15 cellular contexts compared by ENCODE assay signal in the genomic region with DNA sequence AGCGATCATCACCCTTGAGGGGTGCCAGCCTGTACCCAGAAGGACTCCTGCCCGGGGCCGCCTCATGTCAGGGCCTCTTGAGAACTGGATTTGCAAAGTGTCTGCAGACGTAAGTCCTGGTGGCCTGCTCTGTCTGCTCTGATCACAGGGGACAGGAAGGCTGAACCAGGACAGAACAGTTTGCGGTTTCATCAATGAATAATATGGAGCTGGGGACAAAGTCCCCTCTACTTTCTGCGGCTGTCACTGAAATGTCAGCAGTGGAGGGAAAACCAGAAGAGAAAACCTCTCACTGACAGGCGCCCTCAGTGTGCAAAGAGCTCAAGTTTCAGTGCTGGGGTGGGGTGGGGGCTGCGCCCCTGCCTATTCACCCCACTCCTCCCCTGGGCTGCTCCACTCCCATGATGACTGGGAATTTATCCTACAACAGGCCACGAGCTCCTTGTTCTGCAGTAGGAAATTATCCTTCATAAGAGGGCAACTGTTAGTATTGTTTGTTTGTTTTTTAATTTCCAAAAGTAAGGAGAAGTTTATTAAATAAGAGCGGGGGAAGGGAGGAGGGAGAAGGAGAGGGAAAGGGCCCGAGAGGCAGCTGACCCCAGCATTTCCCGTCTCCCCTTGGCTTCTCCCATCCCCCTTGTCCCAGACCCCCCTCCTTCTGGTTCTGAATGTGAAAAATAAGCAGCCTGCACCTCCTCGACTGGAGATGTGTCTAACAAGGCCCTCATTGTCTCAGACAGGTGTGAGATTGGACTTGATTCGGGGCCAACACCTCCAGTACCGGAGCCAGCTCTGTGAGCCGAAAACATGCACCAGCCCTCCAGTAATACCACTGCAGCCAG.
DNase-seq lines count a peak whose midpoint lies in the region; ATAC-seq lines count a peak whose summit lies in the region.
"Had no signal": no experiment of that assay in that cellular context is flagged by ENCODE, and none has a peak within 500 bp of the region (broad histone marks: within the 10 kb centered on the region; RNA-seq: fewer than 3 reads in every experiment).

No MANE protein-coding gene starts in this region.

- CTCF ChIA-PET in activated naive CD4-positive, alpha-beta T cell treated with anti-CD3 and anti-CD28 coated beads, Interleukin-2, amount 10 ng/mL, durations not matched to agents 7 days and 5 days (lab: Charles Lee): interaction anchor here (1.4 kb wide), 1 partner anchor 53 kb away, joined by 3 read pairs; no protein-coding TSS in a partner anchor
- CTCF ChIA-PET in activated naive CD4-positive, alpha-beta T cell treated with anti-CD3 and anti-CD28 coated beads for 36 hours (lab: Charles Lee): interaction anchor here (1.4 kb wide), 1 partner anchor 10 kb away, joined by 5 read pairs; no protein-coding TSS in a partner anchor

- H3K27ac Mint-ChIP-seq in activated naive CD4-positive, alpha-beta T cell treated with anti-CD3 and anti-CD28 coated beads, Interleukin-2, amount 10 ng/mL, durations not matched to agents 7 days and 5 days: peak overlapping the region; percentile 42
- no peak overlapping the region for H3K27ac Mint-ChIP-seq in activated naive CD4-positive, alpha-beta T cell treated with anti-CD3 and anti-CD28 coated beads for 36 hours
- peak overlapping the region; percentile 39 for H3K27ac Mint-ChIP-seq in activated naive CD8-positive, alpha-beta T cell treated with anti-CD3 and anti-CD28 coated beads, Interleukin-2, amount 50 U/mL, for 24 hours

- peaks cover 6% of the 10 kb centered on the region for H3K4me1 Mint-ChIP-seq in activated naive CD4-positive, alpha-beta T cell treated with anti-CD3 and anti-CD28 coated beads, Interleukin-2, amount 10 ng/mL, durations not matched to agents 7 days and 5 days
- H3K4me1 Mint-ChIP-seq in activated naive CD4-positive, alpha-beta T cell treated with anti-CD3 and anti-CD28 coated beads for 36 hours (ENCODE audit: low read depth): peaks cover 30% of the 10 kb centered on the region
- H3K4me1 Mint-ChIP-seq in activated naive CD8-positive, alpha-beta T cell treated with anti-CD3 and anti-CD28 coated beads, Interleukin-2, amount 50 U/mL, for 24 hours: peaks cover 23% of the 10 kb centered on the region

- peaks cover 61% of the 10 kb centered on the region for H3K36me3 Mint-ChIP-seq in activated naive CD4-positive, alpha-beta T cell treated with anti-CD3 and anti-CD28 coated beads, Interleukin-2, amount 10 ng/mL, durations not matched to agents 7 days and 5 days
- H3K36me3 Mint-ChIP-seq in activated naive CD4-positive, alpha-beta T cell treated with anti-CD3 and anti-CD28 coated beads for 36 hours (ENCODE audit: low read depth): peaks cover 49% of the 10 kb centered on the region
- H3K36me3 Mint-ChIP-seq in activated naive CD8-positive, alpha-beta T cell treated with anti-CD3 and anti-CD28 coated beads, Interleukin-2, amount 50 U/mL, for 24 hours (ENCODE audit: low read depth): peaks cover 52% of the 10 kb centered on the region

- no peak overlapping the region for H3K4me3 Mint-ChIP-seq in activated naive CD4-positive, alpha-beta T cell treated with anti-CD3 and anti-CD28 coated beads, Interleukin-2, amount 10 ng/mL, durations not matched to agents 7 days and 5 days
- H3K4me3 Mint-ChIP-seq in activated naive CD4-positive, alpha-beta T cell treated with anti-CD3 and anti-CD28 coated beads for 36 hours: no peak overlapping the region
- H3K4me3 Mint-ChIP-seq in activated naive CD8-positive, alpha-beta T cell treated with anti-CD3 and anti-CD28 coated beads, Interleukin-2, amount 50 U/mL, for 24 hours: no peak overlapping the region
- H3K4me3 Mint-ChIP-seq: stimulated activated naive CD8-positive, alpha-beta T cell treated with anti-CD3 and anti-CD28 coated beads, Interleukin-15, Interleukin-2, amounts not matched to agents 100 ng/mL and 50 ng/mL, for 24 hours had no signal

- H3K9me3 Mint-ChIP-seq in activated naive CD4-positive, alpha-beta T cell treated with anti-CD3 and anti-CD28 coated beads, Interleukin-2, amount 10 ng/mL, durations not matched to agents 7 days and 5 days: no peaks in the 10 kb centered on the region
- no peaks in the 10 kb centered on the region for H3K9me3 Mint-ChIP-seq in activated naive CD4-positive, alpha-beta T cell treated with anti-CD3 and anti-CD28 coated beads for 36 hours
- H3K9me3 Mint-ChIP-seq in activated naive CD8-positive, alpha-beta T cell treated with anti-CD3 and anti-CD28 coated beads, Interleukin-2, amount 50 U/mL, for 24 hours: no peaks in the 10 kb centered on the region
- H3K9me3 Mint-ChIP-seq: stimulated activated naive CD8-positive, alpha-beta T cell treated with anti-CD3 and anti-CD28 coated beads, Interleukin-15, Interleukin-2, amounts not matched to agents 100 ng/mL and 50 ng/mL, for 24 hours had no signal

- no peaks in the 10 kb centered on the region for H3K27me3 Mint-ChIP-seq in activated naive CD4-positive, alpha-beta T cell treated with anti-CD3 and anti-CD28 coated beads, Interleukin-2, amount 10 ng/mL, durations not matched to agents 7 days and 5 days
- no peaks in the 10 kb centered on the region for H3K27me3 Mint-ChIP-seq in activated naive CD4-positive, alpha-beta T cell treated with anti-CD3 and anti-CD28 coated beads for 36 hours (ENCODE audit: low read depth)
- H3K27me3 Mint-ChIP-seq in activated naive CD8-positive, alpha-beta T cell treated with anti-CD3 and anti-CD28 coated beads, Interleukin-2, amount 50 U/mL, for 24 hours: no peaks in the 10 kb centered on the region
- H3K27me3 Mint-ChIP-seq: stimulated activated naive CD8-positive, alpha-beta T cell treated with anti-CD3 and anti-CD28 coated beads, Interleukin-15, Interleukin-2, amounts not matched to agents 100 ng/mL and 50 ng/mL, for 24 hours had no signal

- intact Hi-C loops in activated naive CD4-positive, alpha-beta T cell treated with anti-CD3 and anti-CD28 coated beads for 36 hours (cut with micrococcal nuclease): no loop called here

- DNase-seq in activated naive CD4-positive, alpha-beta T cell treated with anti-CD3 and anti-CD28 coated beads, Interleukin-2, amount 10 ng/mL, durations not matched to agents 7 days and 5 days: no peak
- no peak for DNase-seq in activated naive CD4-positive, alpha-beta T cell treated with anti-CD3 and anti-CD28 coated beads for 36 hours
- no peak for DNase-seq in activated naive CD8-positive, alpha-beta T cell treated with anti-CD3 and anti-CD28 coated beads, Interleukin-2, amount 50 U/mL, for 24 hours
- DNase-seq in left lobe of liver (ENCODE audit: low spot score) (no peak), DMS 273 (lab: John Stamatoyannopoulos, UW; ENCODE audit: unreplicated experiment) (no peak), D341Med (ENCODE audit: low spot score) (no peak), activated gamma-delta T cell treated with Interleukin-2 at 50 U/mL for 16 hours (no peak), NCI-H2081 (lab: John Stamatoyannopoulos, UW) (no peak)
- DNase-seq: activated CD4-positive, alpha-beta T cell treated with anti-CD3 and anti-CD28 coated beads, Interleukin-2, amount 50 U/mL, for 48 hours; hippocampal formation; Kasumi-1; NCI-H1930; SIG-M5 had no signal

- no peak for ATAC-seq in activated naive CD8-positive, alpha-beta T cell treated with anti-CD3 and anti-CD28 coated beads, Interleukin-2, amount 50 U/mL, for 24 hours
- ATAC-seq in left lobe of liver: peak; percentile 84
- ATAC-seq: HCT116 had no signal
